8 cellular contexts compared by ENCODE assay signal in genomic region chr19:5904302-5905071, GRCh38. TPM values are rescaled to one million over a fixed set of nuclear protein-coding genes. Genes with fewer than 3 reads are reported as not detected.
A peak's percentile ranks its signal among the peaks of the same experiment; 100 is the strongest.
DNase-seq lines count a peak whose midpoint lies in the region; ATAC-seq and TF ChIP-seq lines count a peak whose summit lies in the region.

TSS of gene VMAC (plus strand) at chr19:5904872. CDS start at chr19:5904891, 19 bp downstream.

- H3K9ac ChIP-seq in IMR-90 (ENCODE audit: low read depth, low read length) = peak within 1 kb of the TSS; percentile 77

- peak within 1 kb of the TSS; percentile 62 for H4K5ac ChIP-seq in IMR-90 (ENCODE audit: low read depth, low read length)

- peak within 1 kb of the TSS; percentile 88 for H3K23ac ChIP-seq in IMR-90 (ENCODE audit: low read depth, low read length)

- H2AK5ac ChIP-seq in IMR-90 (ENCODE audit: low read depth, low read length) = peak within 1 kb of the TSS; percentile 79; the same call in 1 of the 2 replicates

- H4K91ac ChIP-seq in IMR-90 (ENCODE audit: insufficient read depth, low read depth, low read length) = peak within 1 kb of the TSS; percentile 90

- CTCF ChIA-PET in IMR-90 (lab: Yijun Ruan, JAX) = interaction anchor here (0.6 to 3.4 kb wide), 2 partner anchors 100 to 138 kb away, joined by 3 to 18 read pairs; no protein-coding TSS in a partner anchor
- CTCF ChIA-PET in OCI-LY7 (lab: Charles Lee; ENCODE audit: unreplicated experiment) = interaction anchor here (3.4 kb wide), 1 partner anchor 100 kb away, joined by 12 read pairs; no protein-coding TSS in a partner anchor

- peak within 1 kb of the TSS; percentile 91 for H3K4me3 ChIP-seq in IMR-90 (ENCODE audit: insufficient read depth, low read depth, low read length)
- H3K4me3 ChIP-seq in OCI-LY7 (ENCODE audit: low read depth, low read length, poor library complexity, severe bottlenecking) = peak within 1 kb of the TSS; percentile 89
- peak within 1 kb of the TSS; percentile 72 for H3K4me3 ChIP-seq in mononuclear cell (ENCODE audit: low read length)

- H3K27me3 ChIP-seq in IMR-90 (ENCODE audit: control insufficient read depth, insufficient read depth, low read length) (no peaks in the 10 kb centered on the region), mononuclear cell (ENCODE audit: insufficient read depth, low read length) (no peaks in the 10 kb centered on the region)

- peak; percentile 78 for ATAC-seq in GM21529 (IDR thresholded peaks at IDR 0.05; ENCODE audit: unreplicated experiment)
- ATAC-seq in IMR-90 (ENCODE audit: low read depth) = peak; percentile 81

- peak within 1 kb of the TSS; percentile 99 for H2AFZ ChIP-seq in IMR-90 (replicated peaks; ENCODE audit: low read length, poor library complexity)
- peak within 1 kb of the TSS; percentile 57; the same call in 1 of the 2 replicates for H2AFZ ChIP-seq in OCI-LY7 (ENCODE audit: low read length)

- H3K79me2 ChIP-seq in OCI-LY7 (ENCODE audit: insufficient read depth, low read depth, low read length) = peaks cover 38% of the 10 kb centered on the region

- H3K4me2 ChIP-seq in IMR-90 (ENCODE audit: low read depth, low read length) (peak within 1 kb of the TSS; percentile 100), OCI-LY7 (ENCODE audit: low read length) (peak within 1 kb of the TSS; percentile 96)

- DNase-seq in DMS114 treated with DMSO at 0.1 percent for 48 hours (lab: John Stamatoyannopoulos, UW; ENCODE audit: unreplicated experiment) (peak; percentile 97), IMR-90 (peak; percentile 100), OCI-LY7 (ENCODE audit: low spot score) (peak; percentile 100), activated T-cell treated with anti-CD3 and anti-CD28 coated beads for 48 hours (ENCODE audit: low read depth) (peak; percentile 99), epithelial cell of prostate (ENCODE audit: low read depth, low spot score) (peak; percentile 100)
- DNase-seq in stimulated activated CD8-positive, alpha-beta memory T cell treated with anti-CD3 and anti-CD28 coated beads, Interleukin-2, amount 100 ng/mL, for 48 hours (ENCODE audit: low read depth in 2 of 2) = peak; percentile 99

- peak within 1 kb of the TSS; percentile 25; the same call in 1 of the 2 replicates for H3K18ac ChIP-seq in IMR-90 (ENCODE audit: low read depth, low read length)

- H2BK20ac ChIP-seq in IMR-90 (ENCODE audit: low read depth, low read length) = 0 out of 2 replicates have a peak within 1 kb of the TSS, but pooled peaks have one; percentile 52

- dilution Hi-C loops in IMR-90 (cut with HindIII; ENCODE audit: low sequenced_read_pairs, unreplicated experiment) = no loop called here

- H3K36me3 ChIP-seq in IMR-90 (ENCODE audit: control insufficient read depth, insufficient read depth, low read length) = peaks cover 10% of the 10 kb centered on the region; the same call in 1 of the 2 replicates
- H3K36me3 ChIP-seq in OCI-LY7 (ENCODE audit: insufficient read depth, low read length) = peaks cover 21% of the 10 kb centered on the region

- H3K27ac ChIP-seq in IMR-90 (ENCODE audit: insufficient read depth, low read length) = peak within 1 kb of the TSS; percentile 70
- peak within 1 kb of the TSS; percentile 78 for H3K27ac ChIP-seq in OCI-LY7 (ENCODE audit: low read depth, low read length, poor library complexity, severe bottlenecking)
- peak within 1 kb of the TSS; percentile 87 for H3K27ac ChIP-seq in epithelial cell of prostate

- peak within 1 kb of the TSS; percentile 73; the same call in 1 of the 2 replicates for H3K14ac ChIP-seq in IMR-90 (replicated peaks; ENCODE audit: low read depth, low read length)

- peaks cover 4% of the 10 kb centered on the region; the same call in 1 of the 2 replicates for H3K9me1 ChIP-seq in IMR-90 (ENCODE audit: insufficient read depth, low read length)

- H3K4me1 ChIP-seq in IMR-90 (ENCODE audit: control insufficient read depth, insufficient read depth, low read length) (peaks cover 4% of the 10 kb centered on the region), OCI-LY7 (ENCODE audit: insufficient read depth, low read length, poor library complexity, severe bottlenecking) (peaks cover 15% of the 10 kb centered on the region), mononuclear cell (ENCODE audit: insufficient read depth, low read length) (peaks cover 28% of the 10 kb centered on the region)

- TF ChIP-seq CTCF in IMR-90 (conservative IDR thresholded peaks at IDR 0.05; ENCODE audit: low read depth, low read length) (no peak), OCI-LY7 (conservative IDR thresholded peaks at IDR 0.05; ENCODE audit: low read length) (no peak)

- H4K8ac ChIP-seq in IMR-90 (ENCODE audit: low read depth in 2 of 2, low read length in 2 of 2) = peak within 1 kb of the TSS; percentile 88 to 91

- no peaks in the 10 kb centered on the region for H3K9me2 ChIP-seq in OCI-LY7 (ENCODE audit: insufficient read depth, low read length)

- BruUV-seq in IMR-90 (replicated peaks; lab: Mats Ljungman, UMichigan) (no TSS peak), OCI-LY7 (replicated peaks; lab: Mats Ljungman, UMichigan) (no TSS peak)

- no peak for TF ChIP-seq POLR2A in IMR-90 (IDR thresholded peaks at IDR 0.05; ENCODE audit: low read depth, low read length)

- peak within 1 kb of the TSS; percentile 48; the same call in 1 of the 2 replicates for H2BK120ac ChIP-seq in IMR-90 (ENCODE audit: low read depth, low read length)

- no peaks in the 10 kb centered on the region for H3K9me3 ChIP-seq in IMR-90 (ENCODE audit: control insufficient read depth, insufficient read depth, low read length)
- no peaks in the 10 kb centered on the region for H3K9me3 ChIP-seq in OCI-LY7 (ENCODE audit: low read length)
- no peaks in the 10 kb centered on the region for H3K9me3 ChIP-seq in mononuclear cell (ENCODE audit: low read depth, low read length)

- 1% methylated on average over 38 of the region's 64 CpGs; no CpG with 5 or more reads in 1 of the 2 experiments for WGBS in IMR-90 (ENCODE audit: extremely low coverage in 2 of 2, insufficient read length in 1 of 2), 2 experiments

- intact Hi-C loops in IMR-90 (cut with micrococcal nuclease) = loop anchor here (2.0 kb wide), 1 partner anchor 30 kb away; no protein-coding TSS in a partner anchor
- intact Hi-C loops in OCI-LY7 (cut with micrococcal nuclease; ENCODE audit: unreplicated experiment) = loop anchor here (1.0 to 10.0 kb wide), 5 partner anchors 48 to 218 kb away; partner anchors contain the start of gene RANBP3

- H3K79me1 ChIP-seq in IMR-90 (ENCODE audit: low read depth in 1 of 2, low read length in 2 of 2) = peaks cover 0 to 47% of the 10 kb centered on the region in 2 experiments; a peak in 3 of 4 replicates

- peak within 1 kb of the TSS; percentile 81 for H3K4ac ChIP-seq in IMR-90 (ENCODE audit: low read depth, low read length)

- H4K20me1 ChIP-seq in IMR-90 (ENCODE audit: insufficient read depth, low read length) = peaks cover 17% of the 10 kb centered on the region
- H4K20me1 ChIP-seq in OCI-LY7 (ENCODE audit: insufficient read depth, low read length) = no peaks in the 10 kb centered on the region

- H2AK9ac ChIP-seq in IMR-90 (replicated peaks; ENCODE audit: low read depth, low read length, poor library complexity) = peak within 1 kb of the TSS; percentile 94

- H2BK15ac ChIP-seq in IMR-90 (ENCODE audit: low read depth, low read length) = peak within 1 kb of the TSS; percentile 77; the same call in 1 of the 3 replicates

- in situ Hi-C loops in IMR-90 (cut with MboI; ENCODE audit: low sequenced_read_pairs) = no loop called here

- POLR2A ChIA-PET in IMR-90 (lab: Charles Lee; ENCODE audit: unreplicated experiment) (interaction anchor here (0.6 to 1.5 kb wide), 3 partner anchors 14 to 76 kb away, joined by 3 to 5 read pairs (median 5); no protein-coding TSS in a partner anchor), OCI-LY7 (lab: Charles Lee) (interaction anchor here (0.6 to 1.3 kb wide), 7 partner anchors 8 to 116 kb away, joined by 3 to 5 read pairs (median 3); no protein-coding TSS in a partner anchor)

- H3K56ac ChIP-seq in IMR-90 (ENCODE audit: extremely low read depth, insufficient read depth, low read length) = peak within 1 kb of the TSS; percentile 53; the same call in 1 of the 2 replicates

- no peak for TF ChIP-seq RAD21 in IMR-90 (IDR thresholded peaks at IDR 0.05; ENCODE audit: low read length)

- H2BK5ac ChIP-seq in IMR-90 (ENCODE audit: low read depth, low read length, poor library complexity, severe bottlenecking) = peak within 1 kb of the TSS; percentile 75

TF ChIP-seq in IMR-90, 13 proteins besides CTCF, POLR2A, EP300 and RAD21:
- TF ChIP-seq RCOR1 (IDR thresholded peaks at IDR 0.05; ENCODE audit: insufficient replicate concordance, low read length) (no peak), FOS (IDR thresholded peaks at IDR 0.05; ENCODE audit: low read depth, low read length) (no peak), MXI1 (IDR thresholded peaks at IDR 0.05; ENCODE audit: borderline replicate concordance, low read depth, low read length) (peak; percentile 76; the same call in 1 of the 2 replicates), SMC3 (IDR thresholded peaks at IDR 0.05; ENCODE audit: low read depth, low read length) (no peak), ELK1 (IDR thresholded peaks at IDR 0.05; ENCODE audit: borderline replicate concordance, low read depth, low read length) (no peak), MAZ (IDR thresholded peaks at IDR 0.05; ENCODE audit: borderline replicate concordance, low read depth, low read length) (peak; percentile 68; the same call in 1 of the 2 replicates), NFE2L2 (IDR thresholded peaks at IDR 0.05; ENCODE audit: low read depth, low read length) (no peak)

RNA-seq across cellular contexts. Expression of gene VMAC, which starts in this region (rescaled TPM):
- total RNA-seq in IMR-90 (2012; rRNA removed) (1.4 and 1.7 TPM in 2 replicates), OCI-LY7 (2022) (6.0 and 7.9 TPM in 2 replicates), mononuclear cell (18.2 TPM)
- 3.1 TPM in 2 replicates for polyA plus RNA-seq in IMR-90 (2012; rRNA removed)
- polyA plus RNA-seq in IMR-90 (2012; cell fraction: cytosol; rRNA removed) = 2.2 and 3.0 TPM in 2 replicates
- polyA plus RNA-seq in IMR-90 (2012; cell fraction: nucleus; rRNA removed; ENCODE audit: low replicate concordance) = 27.6 and 28.8 TPM in 2 replicates
- 6.6 and 6.8 TPM in 2 replicates for total RNA-seq in OCI-LY7 (2014; rRNA removed; shearing (Covaris generic))

Comparison
In these comparisons a context has a peak if more than half of its experiments do, and no peak if none do; other contexts are left out.
1. Peak in every context shown above with its lines: DNase-seq, ATAC-seq, H3K4me3 ChIP-seq and H3K27ac ChIP-seq.